ENCODE assay signal across 24 cellular contexts in genomic region chr1:9186976-9187375, GRCh38. TPM values are rescaled to one million over a fixed set of nuclear protein-coding genes. Genes with fewer than 3 reads are reported as not detected.
A peak's percentile ranks its signal among the peaks of the same experiment; 100 is the strongest.
DNase-seq lines count a peak whose midpoint lies in the region; ATAC-seq, FAIRE-seq and TF ChIP-seq lines count a peak whose summit lies in the region.
"Had no signal": no experiment of that assay in that cellular context is flagged by ENCODE, and none has a peak within 500 bp of the region (broad histone marks: within the 10 kb centered on the region; RNA-seq: fewer than 3 reads in every experiment).

No MANE protein-coding gene starts in this region.

- H3K4me1 ChIP-seq in HepG2 (ENCODE audit: insufficient read depth, low read length) (peaks cover 74% of the 10 kb centered on the region), right lobe of liver (peaks cover 0 to 3% (median 0%) of the 10 kb centered on the region in 4 donors), IMR-90 (ENCODE audit: control insufficient read depth, insufficient read depth, low read length) (peaks cover 12% of the 10 kb centered on the region), endodermal cell (ENCODE audit: control insufficient read depth, insufficient read depth, low read length) (no peaks in the 10 kb centered on the region)
- H3K4me1 ChIP-seq: BE2C had no signal

- H3K4me3 Mint-ChIP-seq in endodermal cell: no peak overlapping the region
- no peak overlapping the region for H3K4me3 Mint-ChIP-seq in activated T-helper 1 cell treated with anti-CD3 and anti-CD28 coated beads, Interleukin-12 subunit alpha, Interleukin-12 subunit beta, Interleukin-2, Interleukin-4 antibody, amounts not matched to agents 30 ng/mL and 10 ng/mL and 1 ng/mL, durations not matched to agents 14 hours and 24 hours and 36 hours
- H3K4me3 Mint-ChIP-seq: CD14-positive monocyte; CD4-positive, alpha-beta memory T cell; CD4-positive, CD25-positive, alpha-beta regulatory T cell; CD8-positive, alpha-beta memory T cell had no signal

- H3K9ac ChIP-seq in HepG2 (ENCODE audit: insufficient read depth, low read depth, low read length): no peak overlapping the region
- H3K9ac ChIP-seq in IMR-90 (ENCODE audit: low read depth, low read length): no peak overlapping the region
- no peak overlapping the region for H3K9ac ChIP-seq in endodermal cell (ENCODE audit: extremely low read depth, low read length, poor library complexity, severe bottlenecking)
- H3K9ac ChIP-seq: BLaER1 had no signal

- H3K27ac ChIP-seq in HepG2 (ENCODE audit: extremely low read length, insufficient read depth, low read length): no peak overlapping the region
- no peak overlapping the region for H3K27ac ChIP-seq in right lobe of liver
- H3K27ac ChIP-seq in IMR-90 (ENCODE audit: insufficient read depth, low read length): no peak overlapping the region
- H3K27ac ChIP-seq in endodermal cell (ENCODE audit: low read depth, low read length): no peak overlapping the region
- H3K27ac ChIP-seq: 22Rv1, BLaER1 had no signal

- H3K9me1 ChIP-seq in IMR-90 (ENCODE audit: insufficient read depth, low read length): peaks cover 17% of the 10 kb centered on the region

- dilution Hi-C loops in IMR-90 (cut with HindIII; ENCODE audit: low sequenced_read_pairs, unreplicated experiment): no loop called here

- POLR2A ChIA-PET in HepG2 (lab: Yijun Ruan, JAX): no interaction called here
- POLR2A ChIA-PET in IMR-90 (lab: Charles Lee; ENCODE audit: unreplicated experiment): interaction anchor here (2.0 kb wide), 1 partner anchor 15 kb away, joined by 5 read pairs; no protein-coding TSS in a partner anchor

- H3K4me2 ChIP-seq in HepG2 (ENCODE audit: low read depth, low read length): no peak overlapping the region
- no peak overlapping the region for H3K4me2 ChIP-seq in IMR-90 (ENCODE audit: low read depth, low read length)
- H3K4me2 ChIP-seq: BLaER1 had no signal

- H4K8ac ChIP-seq in IMR-90 (ENCODE audit: low read depth in 2 of 2, low read length in 2 of 2): no peak overlapping the region

- no peak overlapping the region for H2AK9ac ChIP-seq in IMR-90 (replicated peaks; ENCODE audit: low read depth, low read length, poor library complexity)

- H2BK5ac ChIP-seq in IMR-90 (ENCODE audit: low read depth, low read length, poor library complexity, severe bottlenecking): no peak overlapping the region

- peaks cover 7 to 49% of the 10 kb centered on the region in 2 experiments; a peak in 3 of 4 replicates for H3K79me1 ChIP-seq in IMR-90 (ENCODE audit: low read depth in 1 of 2, low read length in 2 of 2)

- TF ChIP-seq POLR2A in HepG2 (IDR thresholded peaks at IDR 0.05; ENCODE audit: insufficient read depth in 1 of 2, low read depth in 2 of 2, low read length in 2 of 2): no peak
- no peak for TF ChIP-seq POLR2A in right lobe of liver (IDR thresholded peaks at IDR 0.05)
- TF ChIP-seq POLR2A in IMR-90 (IDR thresholded peaks at IDR 0.05; ENCODE audit: low read depth, low read length): no peak

- H2AFZ ChIP-seq in HepG2 (ENCODE audit: low read length) (no peak overlapping the region), IMR-90 (replicated peaks; ENCODE audit: low read length, poor library complexity) (no peak overlapping the region)

- intact Hi-C loops in HepG2 (cut with micrococcal nuclease; ENCODE audit: unreplicated experiment): no loop called here
- intact Hi-C loops in right lobe of liver (cut with DNase I): loop anchor here in 1 of 2 donors (10.0 kb wide), 1 partner anchor 262 kb away; no protein-coding TSS in a partner anchor
- intact Hi-C loops in IMR-90 (cut with micrococcal nuclease): no loop called here
- intact Hi-C loops in activated T-helper 1 cell treated with anti-CD3 and anti-CD28 coated beads, Interleukin-12 subunit alpha, Interleukin-12 subunit beta, Interleukin-2, Interleukin-4 antibody, amounts not matched to agents 30 ng/mL and 10 ng/mL and 1 ng/mL, durations not matched to agents 14 hours and 24 hours and 36 hours (cut with micrococcal nuclease): no loop called here

- H3K14ac ChIP-seq in IMR-90 (replicated peaks; ENCODE audit: low read depth, low read length): no peak overlapping the region

- H2AK5ac ChIP-seq in IMR-90 (ENCODE audit: low read depth, low read length): no peak overlapping the region

- H3K23ac ChIP-seq in IMR-90 (ENCODE audit: low read depth, low read length): no peak overlapping the region

- no peak overlapping the region for H4K91ac ChIP-seq in IMR-90 (ENCODE audit: insufficient read depth, low read depth, low read length)

- TF ChIP-seq RAD21 in HepG2 (CRISPR knock-in tag; IDR thresholded peaks at IDR 0.05): no peak
- no peak for TF ChIP-seq RAD21 in IMR-90 (IDR thresholded peaks at IDR 0.05; ENCODE audit: low read length)

- no peak overlapping the region for H3K27ac Mint-ChIP-seq in endodermal cell
- H3K27ac Mint-ChIP-seq in activated T-helper 1 cell treated with anti-CD3 and anti-CD28 coated beads, Interleukin-12 subunit alpha, Interleukin-12 subunit beta, Interleukin-2, Interleukin-4 antibody, amounts not matched to agents 30 ng/mL and 10 ng/mL and 1 ng/mL, durations not matched to agents 14 hours and 24 hours and 36 hours: no peak overlapping the region
- H3K27ac Mint-ChIP-seq: CD14-positive monocyte; CD4-positive, alpha-beta memory T cell; CD4-positive, CD25-positive, alpha-beta regulatory T cell; CD8-positive, alpha-beta memory T cell had no signal

- H3K9me3 ChIP-seq in HepG2 (ENCODE audit: low read length) (no peaks in the 10 kb centered on the region), right lobe of liver (no peaks in the 10 kb centered on the region), IMR-90 (ENCODE audit: control insufficient read depth, insufficient read depth, low read length) (no peaks in the 10 kb centered on the region), endodermal cell (ENCODE audit: control insufficient read depth, low read length) (no peaks in the 10 kb centered on the region)
- H3K9me3 ChIP-seq: BE2C, BLaER1 had no signal

- ATAC-seq in HepG2 (no peak), right lobe of liver (no peak), IMR-90 (ENCODE audit: low read depth) (no peak)

- peaks cover 28% of the 10 kb centered on the region for H3K27me3 Mint-ChIP-seq in endodermal cell (ENCODE audit: insufficient read depth)
- H3K27me3 Mint-ChIP-seq in activated T-helper 1 cell treated with anti-CD3 and anti-CD28 coated beads, Interleukin-12 subunit alpha, Interleukin-12 subunit beta, Interleukin-2, Interleukin-4 antibody, amounts not matched to agents 30 ng/mL and 10 ng/mL and 1 ng/mL, durations not matched to agents 14 hours and 24 hours and 36 hours (ENCODE audit: insufficient read depth): peaks cover 20% of the 10 kb centered on the region

- WGBS in HepG2 (ENCODE audit: low lambda C conversion rate): 85% methylated on average over 2 of the region's 2 CpGs
- 18% methylated on average over 2 of the region's 2 CpGs for WGBS in right lobe of liver (ENCODE audit: insufficient coverage, low coverage, low lambda C conversion rate, missing lambda C conversion rate)
- no CpG with 5 or more reads among the region's 2 CpGs for WGBS in IMR-90 (ENCODE audit: extremely low coverage in 2 of 2, insufficient read length in 1 of 2), 2 experiments
- WGBS in endodermal cell (ENCODE audit: insufficient coverage in 1 of 2, insufficient read length in 1 of 2), 2 experiments: 90 to 100% methylated on average over 1 of the region's 2 CpGs

- H3K4me1 Mint-ChIP-seq in endodermal cell: peaks cover 3% of the 10 kb centered on the region
- no peaks in the 10 kb centered on the region for H3K4me1 Mint-ChIP-seq in activated T-helper 1 cell treated with anti-CD3 and anti-CD28 coated beads, Interleukin-12 subunit alpha, Interleukin-12 subunit beta, Interleukin-2, Interleukin-4 antibody, amounts not matched to agents 30 ng/mL and 10 ng/mL and 1 ng/mL, durations not matched to agents 14 hours and 24 hours and 36 hours (ENCODE audit: low read depth)
- H3K4me1 Mint-ChIP-seq: CD4-positive, alpha-beta memory T cell; CD8-positive, alpha-beta memory T cell had no signal

- peaks cover 4% of the 10 kb centered on the region for H3K79me2 ChIP-seq in HepG2 (ENCODE audit: insufficient read depth, low read length)

- no peaks in the 10 kb centered on the region for H3K9me3 Mint-ChIP-seq in endodermal cell
- H3K9me3 Mint-ChIP-seq in activated T-helper 1 cell treated with anti-CD3 and anti-CD28 coated beads, Interleukin-12 subunit alpha, Interleukin-12 subunit beta, Interleukin-2, Interleukin-4 antibody, amounts not matched to agents 30 ng/mL and 10 ng/mL and 1 ng/mL, durations not matched to agents 14 hours and 24 hours and 36 hours: no peaks in the 10 kb centered on the region
- H3K9me3 Mint-ChIP-seq: CD4-positive, alpha-beta memory T cell; CD8-positive, alpha-beta memory T cell had no signal

- H4K5ac ChIP-seq in IMR-90 (ENCODE audit: low read depth, low read length): no peak overlapping the region

- no peak overlapping the region for H2BK120ac ChIP-seq in IMR-90 (ENCODE audit: low read depth, low read length)

- DNase-seq in HepG2 (ENCODE audit: low spot score) (no peak), right lobe of liver (no peak), IMR-90 (no peak), endodermal cell (no peak)
- DNase-seq in activated T-helper 1 cell treated with anti-CD3 and anti-CD28 coated beads, Interleukin-12 subunit alpha, Interleukin-12 subunit beta, Interleukin-2, Interleukin-4 antibody, amounts not matched to agents 30 ng/mL and 10 ng/mL and 1 ng/mL, durations not matched to agents 14 hours and 24 hours and 36 hours (ENCODE audit: low spot score): no peak
- no peak for DNase-seq in activated CD4-positive, alpha-beta T cell treated with anti-CD3 and anti-CD28 coated beads, Interleukin-2, amount 50 U/mL, for 4 hours
- DNase-seq: ACHN; BE2C; C1 segment of cervical spinal cord; CD4-positive, alpha-beta memory T cell; CD4-positive, CD25-positive, alpha-beta regulatory T cell; CD8-positive, alpha-beta memory T cell; COR-L47; DMS 273 treated with DMSO at 0.1 percent for 48 hours; DMS153; DMS53; DMS79; DND-41; EL; GF-D8 had no signal

- TF ChIP-seq EP300 in HepG2 (IDR thresholded peaks at IDR 0.05; ENCODE audit: low read depth in 2 of 2, low read length in 2 of 2): no peak
- TF ChIP-seq EP300 in HepG2 (CRISPR knock-in tag; IDR thresholded peaks at IDR 0.05; ENCODE audit: borderline replicate concordance): no peak

- H3K18ac ChIP-seq in IMR-90 (ENCODE audit: low read depth, low read length): no peak overlapping the region

- H3K27me3 ChIP-seq in HepG2 (ENCODE audit: control insufficient read depth in 1 of 2, insufficient read depth in 2 of 2, low read length in 2 of 2): no peaks in the 10 kb centered on the region; a peak in 1 of 5 replicates
- no peaks in the 10 kb centered on the region for H3K27me3 ChIP-seq in right lobe of liver
- H3K27me3 ChIP-seq in IMR-90 (ENCODE audit: control insufficient read depth, insufficient read depth, low read length): no peaks in the 10 kb centered on the region
- H3K27me3 ChIP-seq in endodermal cell (ENCODE audit: control insufficient read depth, insufficient read depth, low read length, poor library complexity, severe bottlenecking): peaks cover 20% of the 10 kb centered on the region

- TF ChIP-seq CTCF in HepG2 (CRISPR knock-in tag; IDR thresholded peaks at IDR 0.05): no peak
- no peak for TF ChIP-seq CTCF in right lobe of liver (IDR thresholded peaks at IDR 0.05)
- TF ChIP-seq CTCF in IMR-90 (conservative IDR thresholded peaks at IDR 0.05; ENCODE audit: low read depth, low read length): no peak
- TF ChIP-seq CTCF in endodermal cell (conservative IDR thresholded peaks at IDR 0.05): peak; percentile 1

- H2BK20ac ChIP-seq in IMR-90 (ENCODE audit: low read depth, low read length): no peak overlapping the region

- H3K56ac ChIP-seq in IMR-90 (ENCODE audit: extremely low read depth, insufficient read depth, low read length): no peak overlapping the region; the same call in 1 of the 2 replicates

- H4K20me1 ChIP-seq in HepG2 (ENCODE audit: insufficient read depth, low read length) (no peaks in the 10 kb centered on the region), IMR-90 (ENCODE audit: insufficient read depth, low read length) (no peaks in the 10 kb centered on the region)
- H4K20me1 ChIP-seq: BLaER1 had no signal

- no peak for FAIRE-seq in HepG2 (lab: Jason Lieb, UNC)
- FAIRE-seq: GM19239 had no signal

- in situ Hi-C loops in HepG2 (cut with HindIII; ENCODE audit: extremely low pct_ligation_motif_present, low pct_unique_long_range_greater_than_20kb) (no loop called here), IMR-90 (cut with MboI; ENCODE audit: low sequenced_read_pairs) (no loop called here)

- H2BK15ac ChIP-seq in IMR-90 (ENCODE audit: low read depth, low read length): no peak overlapping the region

- H3K36me3 ChIP-seq in HepG2 (replicated peaks in 1 of 2; ENCODE audit: control insufficient read depth in 1 of 2, insufficient read depth in 2 of 2, low read length in 2 of 2) (no peaks in the 10 kb centered on the region), right lobe of liver (no peaks in the 10 kb centered on the region), IMR-90 (ENCODE audit: control insufficient read depth, insufficient read depth, low read length) (peaks cover 4% of the 10 kb centered on the region), endodermal cell (ENCODE audit: control insufficient read depth, insufficient read depth, low read length) (no peaks in the 10 kb centered on the region)
- H3K36me3 ChIP-seq: BE2C, BLaER1 had no signal

- BruUV-seq in HepG2 (replicated peaks; lab: Mats Ljungman, UMichigan): no TSS peak
- no TSS peak for BruUV-seq in IMR-90 (replicated peaks; lab: Mats Ljungman, UMichigan)

- H3K4ac ChIP-seq in IMR-90 (ENCODE audit: low read depth, low read length): no peak overlapping the region

- CTCF ChIA-PET in HepG2 (lab: Yijun Ruan, JAX; ENCODE audit: low intra/inter-chr PET ratio, low total read pairs): no interaction called here
- CTCF ChIA-PET in IMR-90 (lab: Yijun Ruan, JAX): interaction anchor here (0.6 to 1.4 kb wide), 2 partner anchors 14 to 53 kb away, joined by 3 to 4 read pairs; no protein-coding TSS in a partner anchor

- no peaks in the 10 kb centered on the region for H3K36me3 Mint-ChIP-seq in endodermal cell (ENCODE audit: low read depth)
- H3K36me3 Mint-ChIP-seq in activated T-helper 1 cell treated with anti-CD3 and anti-CD28 coated beads, Interleukin-12 subunit alpha, Interleukin-12 subunit beta, Interleukin-2, Interleukin-4 antibody, amounts not matched to agents 30 ng/mL and 10 ng/mL and 1 ng/mL, durations not matched to agents 14 hours and 24 hours and 36 hours (ENCODE audit: low read depth): no peaks in the 10 kb centered on the region
- H3K36me3 Mint-ChIP-seq: CD14-positive monocyte; CD4-positive, alpha-beta memory T cell; CD4-positive, CD25-positive, alpha-beta regulatory T cell; CD8-positive, alpha-beta memory T cell had no signal

- H3K4me3 ChIP-seq in HepG2 (replicated peaks in 1 of 3; ENCODE audit: insufficient read depth in 1 of 3, low read depth in 2 of 3, low read length in 3 of 3) (no peak overlapping the region), right lobe of liver (no peak overlapping the region), IMR-90 (ENCODE audit: insufficient read depth, low read depth, low read length) (no peak overlapping the region), endodermal cell (ENCODE audit: low read length) (no peak overlapping the region)
- H3K4me3 ChIP-seq: BLaER1 had no signal

RNA-seq across cellular contexts. Expression of gene H6PD, which starts 47.6 kb away (rescaled TPM):
- total RNA-seq in HepG2 (2016; rRNA removed; fragmentation: Illumina TruSeq; extraction: Trizol) (6.3 and 9.3 TPM in 2 replicates), right lobe of liver (100 to 1,000 TPM; 102 to 158 (median 120) TPM), IMR-90 (2012; rRNA removed) (8.3 and 9.3 TPM in 2 replicates), endodermal cell (10 to 100 TPM; 21.5 to 34.4 TPM)
- total RNA-seq in HepG2 (2016; cell fraction: cytosol; rRNA removed; fragmentation: Illumina TruSeq; extraction: Trizol; ENCODE audit: low read depth): 0.79 and 0.81 TPM in 2 replicates
- 5.4 and 9.4 TPM in 2 replicates for total RNA-seq in HepG2 (2016; cell fraction: insoluble cytoplasmic fraction; rRNA removed; fragmentation: Illumina TruSeq; extraction: Trizol)
- 2.5 TPM in 2 replicates for total RNA-seq in HepG2 (2016; cell fraction: membrane; rRNA removed; fragmentation: Illumina TruSeq; extraction: Trizol)
- 10.0 and 12.1 TPM in 2 replicates for total RNA-seq in HepG2 (2016; cell fraction: nucleus; rRNA removed; fragmentation: Illumina TruSeq; extraction: Trizol)
- polyA plus RNA-seq in HepG2 (2011; rRNA removed) (14.1 and 21.5 TPM in 2 replicates), IMR-90 (2012; rRNA removed) (22.1 and 22.7 TPM in 2 replicates)
- polyA plus RNA-seq in HepG2 (2011; cell fraction: cytosol; rRNA removed): 13.3 and 14.5 TPM in 2 replicates
- 26.3 and 26.5 TPM in 2 replicates for polyA plus RNA-seq in HepG2 (2011; cell fraction: nucleus; rRNA removed)
- 10.8 and 11.1 TPM in 2 replicates for polyA plus RNA-seq in HepG2 (2012)
- 0.36 TPM in 2 replicates for polyA plus RNA-seq in HepG2 (2016; cell fraction: cytosol; fragmentation: Illumina TruSeq; extraction: Trizol; ENCODE audit: low read depth)
- polyA plus RNA-seq in HepG2 (2016; cell fraction: insoluble cytoplasmic fraction; fragmentation: Illumina TruSeq; extraction: Trizol; ENCODE audit: low read depth): 4.2 and 4.6 TPM in 2 replicates
- 0.93 and 0.94 TPM in 2 replicates for polyA plus RNA-seq in HepG2 (2016; cell fraction: membrane; fragmentation: Illumina TruSeq; extraction: Trizol; ENCODE audit: low read depth)
- polyA plus RNA-seq in HepG2 (2016; cell fraction: nucleus; fragmentation: Illumina TruSeq; extraction: Trizol; ENCODE audit: insufficient read depth, low read depth): 15.4 and 16.8 TPM in 2 replicates
- 2.9 and 31.0 TPM in 2 replicates for polyA minus RNA-seq in HepG2 (2011; rRNA and poly(A)+ RNA removed; ENCODE audit: low replicate concordance)
- polyA minus RNA-seq in HepG2 (2011; cell fraction: cytosol; rRNA and poly(A)+ RNA removed): 14.3 and 18.7 TPM in 2 replicates
- 7.9 and 11.3 TPM in 2 replicates for polyA minus RNA-seq in HepG2 (2011; cell fraction: nucleus; rRNA and poly(A)+ RNA removed)
- polyA plus RNA-seq in IMR-90 (2012; cell fraction: cytosol; rRNA removed): 11.9 and 21.1 TPM in 2 replicates
- 23.3 and 30.1 TPM in 2 replicates for polyA plus RNA-seq in IMR-90 (2012; cell fraction: nucleus; rRNA removed; ENCODE audit: low replicate concordance)
- polyA plus RNA-seq in endodermal cell (2013, experiment 1 of 2): 14.8 TPM
- polyA plus RNA-seq in endodermal cell (2013, experiment 2 of 2): 14.2 TPM
- total RNA-seq in activated T-helper 1 cell treated with anti-CD3 and anti-CD28 coated beads, Interleukin-12 subunit alpha, Interleukin-12 subunit beta, Interleukin-2, Interleukin-4 antibody, amounts not matched to agents 30 ng/mL and 10 ng/mL and 1 ng/mL, durations not matched to agents 14 hours and 24 hours and 36 hours: 15.7 TPM in 2 replicates

RNA-seq across cellular contexts. Expression of gene GPR157, which starts 58.1 kb away (rescaled TPM):
- total RNA-seq in HepG2 (2016; rRNA removed; fragmentation: Illumina TruSeq; extraction: Trizol): 8.4 and 10.1 TPM in 2 replicates
- total RNA-seq in HepG2 (2016; cell fraction: cytosol; rRNA removed; fragmentation: Illumina TruSeq; extraction: Trizol; ENCODE audit: low read depth): 4.0 and 7.1 TPM in 2 replicates
- 10.7 and 12.8 TPM in 2 replicates for total RNA-seq in HepG2 (2016; cell fraction: insoluble cytoplasmic fraction; rRNA removed; fragmentation: Illumina TruSeq; extraction: Trizol)
- 13.0 and 14.9 TPM in 2 replicates for total RNA-seq in HepG2 (2016; cell fraction: membrane; rRNA removed; fragmentation: Illumina TruSeq; extraction: Trizol)
- 7.1 and 10.0 TPM in 2 replicates for total RNA-seq in HepG2 (2016; cell fraction: nucleus; rRNA removed; fragmentation: Illumina TruSeq; extraction: Trizol)
- polyA plus RNA-seq in HepG2 (2011; rRNA removed): 19.2 and 23.3 TPM in 2 replicates
- 14.2 and 15.0 TPM in 2 replicates for polyA plus RNA-seq in HepG2 (2011; cell fraction: cytosol; rRNA removed)
- polyA plus RNA-seq in HepG2 (2011; cell fraction: nucleus; rRNA removed): 29.1 and 30.4 TPM in 2 replicates
- polyA plus RNA-seq in HepG2 (2012): 25.2 and 25.3 TPM in 2 replicates
- polyA plus RNA-seq in HepG2 (2016; cell fraction: cytosol; fragmentation: Illumina TruSeq; extraction: Trizol; ENCODE audit: low read depth): 1.7 and 2.0 TPM in 2 replicates
- 4.3 and 5.8 TPM in 2 replicates for polyA plus RNA-seq in HepG2 (2016; cell fraction: insoluble cytoplasmic fraction; fragmentation: Illumina TruSeq; extraction: Trizol; ENCODE audit: low read depth)
- polyA plus RNA-seq in HepG2 (2016; cell fraction: membrane; fragmentation: Illumina TruSeq; extraction: Trizol; ENCODE audit: low read depth): 3.8 and 6.3 TPM in 2 replicates
- polyA plus RNA-seq in HepG2 (2016; cell fraction: nucleus; fragmentation: Illumina TruSeq; extraction: Trizol; ENCODE audit: insufficient read depth, low read depth): 8.1 and 9.9 TPM in 2 replicates
- polyA minus RNA-seq in HepG2 (2011; rRNA and poly(A)+ RNA removed; ENCODE audit: low replicate concordance): 23.1 and 157 TPM in 2 replicates
- 37.5 and 50.2 TPM in 2 replicates for polyA minus RNA-seq in HepG2 (2011; cell fraction: cytosol; rRNA and poly(A)+ RNA removed)
- 18.6 and 22.3 TPM in 2 replicates for polyA minus RNA-seq in HepG2 (2011; cell fraction: nucleus; rRNA and poly(A)+ RNA removed)
- 10 to 100 TPM in 1 of 6 experiments, 1 to 10 TPM in 5; 5.6 to 12.5 (median 7.0) TPM for total RNA-seq in right lobe of liver
- 2.2 and 2.7 TPM in 2 replicates for total RNA-seq in IMR-90 (2012; rRNA removed)
- polyA plus RNA-seq in IMR-90 (2012; rRNA removed): 1.7 and 1.8 TPM in 2 replicates
- 1.4 TPM in 2 replicates for polyA plus RNA-seq in IMR-90 (2012; cell fraction: cytosol; rRNA removed)
- polyA plus RNA-seq in IMR-90 (2012; cell fraction: nucleus; rRNA removed; ENCODE audit: low replicate concordance): 2.8 and 3.5 TPM in 2 replicates
- 1 to 10 TPM; 2.3 to 5.0 TPM for total RNA-seq in endodermal cell
- polyA plus RNA-seq in endodermal cell (2013, experiment 1 of 2): 4.3 TPM
- polyA plus RNA-seq in endodermal cell (2013, experiment 2 of 2): 1.8 TPM
- total RNA-seq in activated T-helper 1 cell treated with anti-CD3 and anti-CD28 coated beads, Interleukin-12 subunit alpha, Interleukin-12 subunit beta, Interleukin-2, Interleukin-4 antibody, amounts not matched to agents 30 ng/mL and 10 ng/mL and 1 ng/mL, durations not matched to agents 14 hours and 24 hours and 36 hours: 2.8 and 3.8 TPM in 2 replicates
